Comparison of ENCODE assay signal across 21 cellular contexts in genomic region chr5:179694561-179694960, GRCh38. TPM values are rescaled to one million over a fixed set of nuclear protein-coding genes. Genes with fewer than 3 reads are reported as not detected.
DNase-seq lines count a peak whose midpoint lies in the region; ATAC-seq, FAIRE-seq and TF ChIP-seq lines count a peak whose summit lies in the region.
"Had no signal": no experiment of that assay in that cellular context is flagged by ENCODE, and none has a peak within 500 bp of the region (broad histone marks: within the 10 kb centered on the region; RNA-seq: fewer than 3 reads in every experiment).

No MANE protein-coding gene starts in this region.

- H3K79me2 ChIP-seq in K562 (ENCODE audit: control insufficient read depth, insufficient read depth, low read length), result peaks cover 23% of the 10 kb centered on the region

- no peak for TF ChIP-seq POLR2A in K562 (conservative IDR thresholded peaks at IDR 0.05)

- in situ Hi-C loops in K562 (cut with MboI), result no loop called here

- H3K9me1 ChIP-seq in K562 (ENCODE audit: control insufficient read depth, insufficient read depth, low read length), result no peaks in the 10 kb centered on the region

- H3K4me3 ChIP-seq in HEK293 (ENCODE audit: low read depth, low read length) (no peak overlapping the region), K562 (no peak overlapping the region), neutrophil (ENCODE audit: low read depth in 1 of 2, low read length in 1 of 2) (no peak overlapping the region)
- H3K4me3 ChIP-seq: BLaER1 treated with 17β-estradiol and CSF1 and Interleukin-3, amounts not matched to agents 10 nM and 100 nM had no signal

- POLR2A ChIA-PET in HEK293 (lab: Yijun Ruan, JAX) (interaction anchor here (0.7 to 1.1 kb wide), 3 partner anchors 17 to 71 kb away, joined by 3 to 4 read pairs (median 4); partner anchors contain the start of genes HNRNPH1 and MAML1), K562 (lab: Yijun Ruan, JAX) (interaction anchor here (0.6 to 1.4 kb wide), 4 partner anchors 9 to 363 kb away, joined by 3 to 4 read pairs (median 4); partner anchors contain the start of gene CBY3)

- H3K9me3 ChIP-seq in HEK293 (ENCODE audit: control insufficient read depth, insufficient read depth, low read depth, low read length) (no peaks in the 10 kb centered on the region), K562 (replicated peaks; ENCODE audit: control insufficient read depth, insufficient read depth, low read depth, low read length) (no peaks in the 10 kb centered on the region), neutrophil (no peaks in the 10 kb centered on the region)
- H3K9me3 ChIP-seq: BLaER1 treated with 17β-estradiol and CSF1 and Interleukin-3, amounts not matched to agents 10 nM and 100 nM; Caco-2 had no signal

- intact Hi-C loops in K562 (cut with micrococcal nuclease), result no loop called here

- H3K36me3 ChIP-seq in HEK293 (ENCODE audit: control insufficient read depth in 2 of 2, insufficient read depth in 1 of 2, low read length in 2 of 2) (no peaks in the 10 kb centered on the region), K562 (ENCODE audit: control insufficient read depth, insufficient read depth, low read length) (no peaks in the 10 kb centered on the region), neutrophil (no peaks in the 10 kb centered on the region)
- H3K36me3 ChIP-seq: BLaER1 treated with 17β-estradiol and CSF1 and Interleukin-3, amounts not matched to agents 10 nM and 100 nM had no signal

- H3K27me3 ChIP-seq in K562 (ENCODE audit: control insufficient read depth in 2 of 2, insufficient read depth in 2 of 2, low read length in 2 of 2), result no peaks in the 10 kb centered on the region
- H3K27me3 ChIP-seq in neutrophil, result no peaks in the 10 kb centered on the region
- H3K27me3 ChIP-seq: BLaER1 treated with 17β-estradiol and CSF1 and Interleukin-3, amounts not matched to agents 10 nM and 100 nM had no signal

- no peak for ATAC-seq in K562
- ATAC-seq in stimulated activated memory B cell treated with anti-CD40 and anti-IgM and Interleukin-4, amounts not matched to agents 10 μg/mL and 1 μg/mL and 100 μg/mL, for 72 hours, result no peak
- ATAC-seq: HCT116 had no signal

- no peaks in the 10 kb centered on the region for H3K27me3 Mint-ChIP-seq in stimulated activated memory B cell treated with anti-CD40 and anti-IgM and Interleukin-4, amounts not matched to agents 10 μg/mL and 1 μg/mL and 100 μg/mL, for 72 hours
- H3K27me3 Mint-ChIP-seq: B cell had no signal

- no peak overlapping the region for H3K27ac Mint-ChIP-seq in stimulated activated memory B cell treated with anti-CD40 and anti-IgM and Interleukin-4, amounts not matched to agents 10 μg/mL and 1 μg/mL and 100 μg/mL, for 72 hours
- H3K27ac Mint-ChIP-seq: B cell; CD4-positive, CD25-positive, alpha-beta regulatory T cell had no signal

- BruUV-seq in K562 (replicated peaks; lab: Mats Ljungman, UMichigan), result no TSS peak

- 60% methylated on average over 6 of the region's 6 CpGs for WGBS in K562 (ENCODE audit: insufficient coverage, low coverage, missing lambda C conversion rate)

- H3K27ac ChIP-seq in HEK293 (ENCODE audit: extremely low read depth, low read depth, low read length), result no peak overlapping the region
- H3K27ac ChIP-seq in K562 (ENCODE audit: extremely low read depth, low read depth, low read length), result no peak overlapping the region
- peak overlapping the region; percentile 71 for H3K27ac ChIP-seq in neutrophil
- H3K27ac ChIP-seq: BLaER1 treated with 17β-estradiol and CSF1 and Interleukin-3, amounts not matched to agents 10 nM and 100 nM had no signal

- no peaks in the 10 kb centered on the region for H4K20me1 ChIP-seq in K562 (replicated peaks; ENCODE audit: control insufficient read depth, insufficient read depth, low read length)

- CTCF ChIA-PET in HEK293 (lab: Yijun Ruan, JAX) (interaction anchor here (0.6 to 1.6 kb wide), 2 partner anchors 26 to 117 kb away, joined by 3 to 6 read pairs; no protein-coding TSS in a partner anchor), K562 (lab: Yijun Ruan, JAX; ENCODE audit: low intra/inter-chr PET ratio) (no interaction called here)

- DNase-seq in CD1c-positive myeloid dendritic cell (ENCODE audit: extremely low spot score) (peak; percentile 19), K562 (ENCODE audit: extremely low read depth in 1 of 4, low spot score in 3 of 4) (no peak), middle frontal gyrus (ENCODE audit: extremely low spot score, low spot score) (no peak)
- DNase-seq in stimulated activated naive CD4-positive, alpha-beta T cell (lab: John Stamatoyannopoulos, UW), result no peak
- DNase-seq: Caco-2; CD4-positive, CD25-positive, alpha-beta regulatory T cell; GOT3; H7; IMR-90 had no signal

- H3K36me3 Mint-ChIP-seq in stimulated activated memory B cell treated with anti-CD40 and anti-IgM and Interleukin-4, amounts not matched to agents 10 μg/mL and 1 μg/mL and 100 μg/mL, for 72 hours, result peaks cover 6% of the 10 kb centered on the region

- no peak overlapping the region for H3K4me2 ChIP-seq in K562 (ENCODE audit: insufficient read depth, low read length)

- TF ChIP-seq CTCF in HEK293 (tag by site-specific recombination; IDR thresholded peaks at IDR 0.05) (no peak), K562 (IDR thresholded peaks at IDR 0.05 in 2 of 3, conservative IDR thresholded peaks at IDR 0.05 in 1 of 3; ENCODE audit: insufficient read depth in 2 of 3, low read depth in 1 of 3, low read length in 3 of 3) (no peak), neutrophil (IDR thresholded peaks at IDR 0.05) (no peak)

- no peak for TF ChIP-seq RAD21 in K562 (CRISPR knock-in tag; conservative IDR thresholded peaks at IDR 0.05 in 1 of 2, IDR thresholded peaks at IDR 0.05 in 1 of 2)

- no peak for TF ChIP-seq EP300 in K562 (IDR thresholded peaks at IDR 0.05; ENCODE audit: low read length)

- FAIRE-seq in K562 (lab: Jason Lieb, UNC), result no peak
- FAIRE-seq: D721Med, G401.6, GM12892, GM18507, HTR-8/SVneo had no signal

- 0 out of 2 replicates have a peak overlapping the region, but pooled peaks have one; percentile 42 for H2AFZ ChIP-seq in K562 (ENCODE audit: low read depth, low read length)

- H3K4me1 Mint-ChIP-seq in stimulated activated memory B cell treated with anti-CD40 and anti-IgM and Interleukin-4, amounts not matched to agents 10 μg/mL and 1 μg/mL and 100 μg/mL, for 72 hours, result peaks cover 16% of the 10 kb centered on the region

- no peak overlapping the region for H3K9ac ChIP-seq in K562 (ENCODE audit: insufficient read depth in 1 of 2, low read depth in 2 of 2, low read length in 2 of 2)
- H3K9ac ChIP-seq: BLaER1 treated with 17β-estradiol and CSF1 and Interleukin-3, amounts not matched to agents 10 nM and 100 nM had no signal

- no peaks in the 10 kb centered on the region for H3K9me3 Mint-ChIP-seq in stimulated activated memory B cell treated with anti-CD40 and anti-IgM and Interleukin-4, amounts not matched to agents 10 μg/mL and 1 μg/mL and 100 μg/mL, for 72 hours
- H3K9me3 Mint-ChIP-seq: CD4-positive, CD25-positive, alpha-beta regulatory T cell had no signal

- no peak overlapping the region for H3K4me3 Mint-ChIP-seq in stimulated activated memory B cell treated with anti-CD40 and anti-IgM and Interleukin-4, amounts not matched to agents 10 μg/mL and 1 μg/mL and 100 μg/mL, for 72 hours
- H3K4me3 Mint-ChIP-seq: B cell had no signal

- H3K4me1 ChIP-seq in HEK293 (ENCODE audit: control insufficient read depth, insufficient read depth, low read length) (no peaks in the 10 kb centered on the region), K562 (replicated peaks in 1 of 2; ENCODE audit: control insufficient read depth in 2 of 2, insufficient read depth in 2 of 2, low read length in 2 of 2) (peaks cover 13 to 24% of the 10 kb centered on the region in 2 experiments), neutrophil (ENCODE audit: control insufficient read depth in 1 of 2, insufficient read depth in 1 of 2, low read depth in 1 of 2, low read length in 1 of 2) (peaks cover 43 to 49% of the 10 kb centered on the region in 2 experiments)

RNA-seq across cellular contexts. Expression of gene CANX, which starts 4.2 kb away (rescaled TPM):
- total RNA-seq in K562 (2011; cell fraction: chromatin; rRNA removed; ENCODE audit: low replicate concordance), result 595 and 1,063 TPM in 2 replicates
- total RNA-seq in K562 (2011; cell fraction: nucleolus; rRNA removed), result 470 and 588 TPM in 2 replicates
- 726 and 1,081 TPM in 2 replicates for total RNA-seq in K562 (2011; cell fraction: nucleoplasm; rRNA removed)
- total RNA-seq in K562 (2014; rRNA removed) (353 and 366 TPM in 2 replicates), K562 (2014; rRNA removed; fragmentation: Illumina TruSeq; extraction: Trizol) (589 and 672 TPM in 2 replicates), K562 (2015; rRNA removed; fragmentation: Illumina TruSeq; extraction: Trizol) (630 and 666 TPM in 2 replicates), K562 (2021) (707 and 758 TPM in 2 replicates)
- polyA plus RNA-seq in K562 (2011; rRNA removed) (893 and 901 TPM in 2 replicates), K562 (2014; fragmentation: Illumina TruSeq; extraction: Trizol) (483 and 593 TPM in 2 replicates), K562 (2014; fragmentation: Nextera tagmentation; extraction: Ambion mirVana) (100 to 1,000 TPM; 155 to 221 TPM), K562 (2014; rRNA removed) (402 and 423 TPM in 2 replicates)
- 80.1 and 207 TPM in 2 replicates for polyA plus RNA-seq in K562 (2011; cell fraction: cytosol; rRNA removed)
- polyA plus RNA-seq in K562 (2011; cell fraction: nucleus; rRNA removed), result 205 and 280 TPM in 2 replicates
- 481 and 714 TPM in 2 replicates for polyA plus RNA-seq in K562 (2012)
- 1,009 and 1,166 TPM in 2 replicates for polyA minus RNA-seq in K562 (2011; rRNA and poly(A)+ RNA removed)
- polyA minus RNA-seq in K562 (2011; cell fraction: cytosol; rRNA and poly(A)+ RNA removed), result 646 and 729 TPM in 2 replicates
- polyA minus RNA-seq in K562 (2011; cell fraction: nucleus; rRNA and poly(A)+ RNA removed), result 57.6 and 190 TPM in 2 replicates

RNA-seq across cellular contexts. Expression of gene CBY3, which starts 13.7 kb away (rescaled TPM):
- total RNA-seq in K562 (2011; cell fraction: chromatin; rRNA removed; ENCODE audit: low replicate concordance), result not detected in 2 replicates
- total RNA-seq in K562 (2011; cell fraction: nucleolus; rRNA removed), result not detected in 2 replicates
- not detected in 2 replicates for total RNA-seq in K562 (2011; cell fraction: nucleoplasm; rRNA removed)
- not detected in 2 replicates for total RNA-seq in K562 (2014; rRNA removed)
- total RNA-seq in K562 (2014; rRNA removed; fragmentation: Illumina TruSeq; extraction: Trizol), result not detected in 2 replicates
- not detected in 2 replicates for total RNA-seq in K562 (2015; rRNA removed; fragmentation: Illumina TruSeq; extraction: Trizol)
- not detected in 2 replicates for total RNA-seq in K562 (2021)
- not detected in 2 replicates for polyA plus RNA-seq in K562 (2011; rRNA removed)
- polyA plus RNA-seq in K562 (2011; cell fraction: cytosol; rRNA removed), result not detected in 2 replicates
- polyA plus RNA-seq in K562 (2011; cell fraction: nucleus; rRNA removed), result 0.32 TPM in 1 of 2 replicates, not detected in the other
- polyA plus RNA-seq in K562 (2012), result 0.10 and 0.22 TPM in 2 replicates
- not detected in 2 replicates for polyA plus RNA-seq in K562 (2014; fragmentation: Illumina TruSeq; extraction: Trizol)
- not detected for polyA plus RNA-seq in K562 (2014; fragmentation: Nextera tagmentation; extraction: Ambion mirVana)
- polyA plus RNA-seq in K562 (2014; rRNA removed), result not detected in 2 replicates
- polyA minus RNA-seq in K562 (2011; rRNA and poly(A)+ RNA removed), result not detected in 2 replicates
- not detected in 2 replicates for polyA minus RNA-seq in K562 (2011; cell fraction: cytosol; rRNA and poly(A)+ RNA removed)
- polyA minus RNA-seq in K562 (2011; cell fraction: nucleus; rRNA and poly(A)+ RNA removed), result 0.44 TPM in 1 of 2 replicates, not detected in the other
- total RNA-seq: A172; CD4-positive, CD25-positive, alpha-beta regulatory T cell; H7 had no signal
- polyA plus RNA-seq: IMR-90 had no signal

RNA-seq across cellular contexts. Expression of gene MAML1, which starts 38.1 kb away (rescaled TPM):
- 22.0 and 30.3 TPM in 2 replicates for total RNA-seq in K562 (2011; cell fraction: chromatin; rRNA removed; ENCODE audit: low replicate concordance)
- 14.2 and 15.8 TPM in 2 replicates for total RNA-seq in K562 (2011; cell fraction: nucleolus; rRNA removed)
- 18.6 and 22.0 TPM in 2 replicates for total RNA-seq in K562 (2011; cell fraction: nucleoplasm; rRNA removed)
- total RNA-seq in K562 (2014; rRNA removed) (7.0 and 9.4 TPM in 2 replicates), K562 (2014; rRNA removed; fragmentation: Illumina TruSeq; extraction: Trizol) (4.8 and 4.9 TPM in 2 replicates), K562 (2015; rRNA removed; fragmentation: Illumina TruSeq; extraction: Trizol) (7.0 and 7.5 TPM in 2 replicates), K562 (2021) (16.1 and 18.4 TPM in 2 replicates)
- polyA plus RNA-seq in K562 (2011; rRNA removed) (4.3 and 8.2 TPM in 2 replicates), K562 (2014; fragmentation: Illumina TruSeq; extraction: Trizol) (12.7 and 13.4 TPM in 2 replicates), K562 (2014; fragmentation: Nextera tagmentation; extraction: Ambion mirVana) (under 1 TPM; 0.32 to 0.45 TPM), K562 (2014; rRNA removed) (10.1 and 10.6 TPM in 2 replicates)
- 5.1 and 5.6 TPM in 2 replicates for polyA plus RNA-seq in K562 (2011; cell fraction: cytosol; rRNA removed)
- polyA plus RNA-seq in K562 (2011; cell fraction: nucleus; rRNA removed), result 11.5 and 16.9 TPM in 2 replicates
- polyA plus RNA-seq in K562 (2012), result 10.7 and 12.1 TPM in 2 replicates
- polyA minus RNA-seq in K562 (2011; rRNA and poly(A)+ RNA removed), result 3.5 and 4.2 TPM in 2 replicates
- polyA minus RNA-seq in K562 (2011; cell fraction: cytosol; rRNA and poly(A)+ RNA removed), result 11.2 and 12.8 TPM in 2 replicates
- 6.6 and 7.6 TPM in 2 replicates for polyA minus RNA-seq in K562 (2011; cell fraction: nucleus; rRNA and poly(A)+ RNA removed)
